Comparison of ENCODE assay signal across 16 cellular contexts in the genomic region with DNA sequence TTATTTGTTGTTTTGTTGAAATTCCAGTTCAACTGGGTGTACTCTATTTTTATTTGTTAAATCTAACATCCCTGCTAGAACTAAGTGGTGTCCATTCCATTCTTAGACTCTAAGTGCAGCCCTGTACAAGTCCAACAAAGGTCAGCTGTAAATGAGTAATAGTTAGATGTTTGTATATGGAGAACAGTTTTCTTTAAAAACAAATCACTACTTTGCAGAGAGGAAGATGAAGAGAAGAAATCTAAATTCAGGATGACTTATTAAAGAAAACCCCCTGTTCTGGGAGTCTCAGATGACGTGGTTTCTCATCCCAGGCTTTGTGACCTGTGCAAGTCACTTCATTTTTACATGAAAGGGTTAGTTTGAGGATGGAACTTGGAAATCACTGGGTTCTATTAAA. TPM values are rescaled to one million over a fixed set of nuclear protein-coding genes. Genes with fewer than 3 reads are reported as not detected.
DNase-seq lines count a peak whose midpoint lies in the region; ATAC-seq and TF ChIP-seq lines count a peak whose summit lies in the region.
"Had no signal": no experiment of that assay in that cellular context is flagged by ENCODE, and none has a peak within 500 bp of the region (broad histone marks: within the 10 kb centered on the region; RNA-seq: fewer than 3 reads in every experiment).

No MANE protein-coding gene starts in this region.

- no peaks in the 10 kb centered on the region for H3K9me3 Mint-ChIP-seq in nephron
- no peaks in the 10 kb centered on the region for H3K9me3 Mint-ChIP-seq in activated naive CD4-positive, alpha-beta T cell treated with anti-CD3 and anti-CD28 coated beads for 36 hours
- H3K9me3 Mint-ChIP-seq: CD4-positive, alpha-beta memory T cell; GM23338; H9 had no signal

- in situ Hi-C loops in Caki2 (cut with HindIII; ENCODE audit: low pct_unique_long_range_greater_than_20kb, low sequenced_read_pairs): no loop called here

- H3K9ac ChIP-seq in adipocyte (ENCODE audit: low read length): no peak overlapping the region

- no peaks in the 10 kb centered on the region for H3K36me3 Mint-ChIP-seq in nephron (ENCODE audit: low read depth)
- no peaks in the 10 kb centered on the region for H3K36me3 Mint-ChIP-seq in activated naive CD4-positive, alpha-beta T cell treated with anti-CD3 and anti-CD28 coated beads for 36 hours (ENCODE audit: low read depth)
- H3K36me3 Mint-ChIP-seq: CD4-positive, alpha-beta memory T cell had no signal

- H3K27me3 ChIP-seq in adipocyte (replicated peaks; ENCODE audit: control insufficient read depth, insufficient read depth, low read length): peaks cover 27% of the 10 kb centered on the region

- no peak overlapping the region for H3K4me3 ChIP-seq in adipocyte (ENCODE audit: low read length)
- H3K4me3 ChIP-seq: GM12878, GM23338 had no signal

- no peaks in the 10 kb centered on the region for H3K36me3 ChIP-seq in adipocyte (ENCODE audit: control insufficient read depth, insufficient read depth, low read length, severe bottlenecking)

- H3K4me1 Mint-ChIP-seq in nephron: peaks cover 12% of the 10 kb centered on the region
- no peaks in the 10 kb centered on the region for H3K4me1 Mint-ChIP-seq in activated naive CD4-positive, alpha-beta T cell treated with anti-CD3 and anti-CD28 coated beads for 36 hours (ENCODE audit: low read depth)
- H3K4me1 Mint-ChIP-seq: CD4-positive, alpha-beta memory T cell had no signal

- H3K4me3 Mint-ChIP-seq in nephron: no peak overlapping the region
- H3K4me3 Mint-ChIP-seq in activated naive CD4-positive, alpha-beta T cell treated with anti-CD3 and anti-CD28 coated beads for 36 hours: no peak overlapping the region
- H3K4me3 Mint-ChIP-seq: CD4-positive, alpha-beta memory T cell; GM23338; H9 had no signal

- DNase-seq in Caki2 (ENCODE audit: low read depth): peak; percentile 61
- peak; percentile 3 for DNase-seq in adipocyte (ENCODE audit: low read depth)
- no peak for DNase-seq in activated naive CD4-positive, alpha-beta T cell treated with anti-CD3 and anti-CD28 coated beads for 36 hours
- DNase-seq in HPDE6-E6E7 (ENCODE audit: extremely low spot score): no peak
- DNase-seq: 8988T; C1 segment of cervical spinal cord; CD4-positive, alpha-beta memory T cell; DMS 273 treated with DMSO at 0.1 percent for 48 hours; DMS79; EL; GDM1 had no signal

- H3K27ac Mint-ChIP-seq in nephron: peak overlapping the region in 2 of 3 experiments; percentile 38 to 56
- no peak overlapping the region for H3K27ac Mint-ChIP-seq in activated naive CD4-positive, alpha-beta T cell treated with anti-CD3 and anti-CD28 coated beads for 36 hours
- H3K27ac Mint-ChIP-seq: CD4-positive, alpha-beta memory T cell; GM23338; H9 had no signal

- no peaks in the 10 kb centered on the region for H3K4me1 ChIP-seq in adipocyte (ENCODE audit: control insufficient read depth, insufficient read depth, low read length)

- peaks cover 29% of the 10 kb centered on the region for H3K27me3 Mint-ChIP-seq in nephron (ENCODE audit: low read depth)
- no peaks in the 10 kb centered on the region for H3K27me3 Mint-ChIP-seq in activated naive CD4-positive, alpha-beta T cell treated with anti-CD3 and anti-CD28 coated beads for 36 hours (ENCODE audit: low read depth)

- intact Hi-C loops in activated naive CD4-positive, alpha-beta T cell treated with anti-CD3 and anti-CD28 coated beads for 36 hours (cut with micrococcal nuclease): no loop called here

- no peaks in the 10 kb centered on the region for H3K9me3 ChIP-seq in adipocyte (ENCODE audit: control insufficient read depth, low read length)

- CTCF ChIA-PET in activated naive CD4-positive, alpha-beta T cell treated with anti-CD3 and anti-CD28 coated beads for 36 hours (lab: Charles Lee): no interaction called here

- no peak for TF ChIP-seq CTCF in nephron (IDR thresholded peaks at IDR 0.05; ENCODE audit: unreplicated experiment in 3 of 3)

- ATAC-seq in GM19035 (IDR thresholded peaks at IDR 0.05; ENCODE audit: unreplicated experiment): no peak
- ATAC-seq: GM12878 had no signal

RNA-seq across cellular contexts. Expression of a gene that starts 57.9 kb away (rescaled TPM):
- total RNA-seq in Caki2 (2014; rRNA removed; shearing (Covaris generic); ENCODE audit: low replicate concordance): 251 and 276 TPM in 2 replicates
- 1 to 10 TPM; 1.1 to 1.5 TPM for total RNA-seq in activated naive CD4-positive, alpha-beta T cell treated with anti-CD3 and anti-CD28 coated beads for 36 hours

Comparison
In these comparisons a context has a peak if more than half of its experiments do, and no peak if none do; other contexts are left out.
1. DNase-seq: peak in Caki2 (single experiment) and adipocyte (single experiment); none in activated naive CD4-positive, alpha-beta T cell treated with anti-CD3 and anti-CD28 coated beads for 36 hours (single experiment) and HPDE6-E6E7 (single experiment).
2. RNA of a gene that starts 57.9 kb away (total RNA-seq): 251 to 276 TPM in Caki2; 1.1 to 1.5 TPM in activated naive CD4-positive, alpha-beta T cell treated with anti-CD3 and anti-CD28 coated beads for 36 hours; every median in the first group is over 100 times any median in the second.